ENCODE assay signal across 8 cellular contexts in the genomic region with DNA sequence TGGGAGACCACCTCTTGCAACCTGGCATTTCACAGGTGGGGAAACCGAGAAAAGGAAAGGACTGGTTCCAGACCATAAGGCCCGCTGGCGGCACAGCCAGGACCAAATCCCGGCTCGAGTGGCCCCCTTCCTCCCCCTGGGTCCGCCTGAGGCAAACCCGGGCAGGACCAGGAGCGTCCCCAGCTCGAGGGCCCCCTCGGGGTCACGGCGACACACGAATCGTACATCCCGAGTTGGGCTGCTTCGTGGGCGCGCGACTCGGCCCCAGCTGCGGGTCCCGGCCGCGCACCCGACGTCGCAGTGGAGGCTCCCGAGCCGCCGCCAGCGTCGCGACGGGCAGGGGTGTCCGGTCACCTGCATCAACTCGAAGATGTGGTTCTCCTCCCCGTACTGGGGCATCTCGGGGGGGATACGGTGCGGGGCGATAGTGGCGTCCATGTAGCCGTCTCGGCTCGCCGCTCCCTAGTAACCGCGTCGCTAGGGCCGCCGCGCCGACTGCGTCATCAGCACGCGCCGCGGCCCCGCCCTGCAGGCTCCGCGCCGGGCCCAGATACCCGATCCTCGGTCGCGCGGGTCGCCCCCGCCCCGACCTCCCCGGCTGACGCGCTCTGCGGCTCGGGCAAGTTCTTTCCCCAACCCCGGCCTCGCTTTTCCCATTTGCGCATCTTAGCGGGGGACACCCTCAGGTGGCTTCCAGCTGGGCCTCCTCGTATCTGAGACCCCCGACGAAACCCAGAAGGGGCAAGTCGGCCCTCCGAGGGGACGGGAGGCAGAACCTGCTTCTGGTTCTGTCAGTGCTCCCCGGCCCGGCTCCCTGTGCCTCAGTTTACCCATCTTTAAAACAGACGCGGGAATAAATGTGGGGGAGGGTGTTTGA. TPM values are rescaled to one million over a fixed set of nuclear protein-coding genes. Genes with fewer than 3 reads are reported as not detected.
DNase-seq lines count a peak whose midpoint lies in the region; ATAC-seq and TF ChIP-seq lines count a peak whose summit lies in the region.

TSS of gene AK8 (minus strand) at position 467 of the 877 bp plus-strand sequence. CDS start at position 438, 29 bp downstream.

- DNase-seq in AG20443 (ENCODE audit: low spot score) (peak; percentile 98), HT-29 (ENCODE audit: low spot score) (peak; percentile 67), RPMI8226 (peak; percentile 87), foreskin melanocyte (peak; percentile 49), neural crest cell (ENCODE audit: low read depth, low spot score) (peak; percentile 68)
- peak; percentile 38 to 68 (median 48) for DNase-seq in activated naive CD4-positive, alpha-beta T cell (lab: John Stamatoyannopoulos, UW)
- DNase-seq in stimulated activated naive CD8-positive, alpha-beta T cell treated with anti-CD3 and anti-CD28 coated beads, Interleukin-15, amount 100 ng/mL, for 72 hours = peak; percentile 74 to 77

- H3K36me3 Mint-ChIP-seq in neural crest cell (ENCODE audit: low read depth) = no peaks in the 10 kb centered on the region

- H3K27ac Mint-ChIP-seq in neural crest cell (ENCODE audit: unreplicated experiment) = peak within 1 kb of the TSS; percentile 6
- H3K27ac Mint-ChIP-seq in stimulated activated naive CD8-positive, alpha-beta T cell treated with anti-CD3 and anti-CD28 coated beads, Interleukin-15, amount 100 ng/mL, for 72 hours = peak within 1 kb of the TSS; percentile 54 to 69

- H3K4me3 Mint-ChIP-seq in neural crest cell = peak within 1 kb of the TSS; percentile 89
- H3K4me3 Mint-ChIP-seq in stimulated activated naive CD8-positive, alpha-beta T cell treated with anti-CD3 and anti-CD28 coated beads, Interleukin-15, amount 100 ng/mL, for 72 hours = peak within 1 kb of the TSS; percentile 84 to 85

- peak; percentile 81 for ATAC-seq in GM19023 (IDR thresholded peaks at IDR 0.05; ENCODE audit: unreplicated experiment)
- ATAC-seq in stimulated activated naive CD8-positive, alpha-beta T cell treated with anti-CD3 and anti-CD28 coated beads, Interleukin-15, amount 100 ng/mL, for 72 hours = peak; percentile 93

- TF ChIP-seq CTCF in neural crest cell (conservative IDR thresholded peaks at IDR 0.05) = no peak

- peaks cover 5% of the 10 kb centered on the region for H3K27me3 Mint-ChIP-seq in neural crest cell (ENCODE audit: low read depth)
- no peaks in the 10 kb centered on the region for H3K27me3 Mint-ChIP-seq in stimulated activated naive CD8-positive, alpha-beta T cell treated with anti-CD3 and anti-CD28 coated beads, Interleukin-15, amount 100 ng/mL, for 72 hours

- peaks cover 5% of the 10 kb centered on the region for H3K4me1 Mint-ChIP-seq in neural crest cell
- peaks cover 45% of the 10 kb centered on the region for H3K4me1 Mint-ChIP-seq in stimulated activated naive CD8-positive, alpha-beta T cell treated with anti-CD3 and anti-CD28 coated beads, Interleukin-15, amount 100 ng/mL, for 72 hours

- no peaks in the 10 kb centered on the region for H3K9me3 Mint-ChIP-seq in neural crest cell
- no peaks in the 10 kb centered on the region for H3K9me3 Mint-ChIP-seq in stimulated activated naive CD8-positive, alpha-beta T cell treated with anti-CD3 and anti-CD28 coated beads, Interleukin-15, amount 100 ng/mL, for 72 hours

RNA-seq across cellular contexts. Expression of gene AK8, which starts in this region (rescaled TPM):
- not detected in 2 replicates for total RNA-seq in HT-29 (2014; rRNA removed; shearing (Covaris generic))
- total RNA-seq in neural crest cell = 0.96 and 1.3 TPM in 2 replicates

Comparison
In these comparisons a context has a peak if more than half of its experiments do, and no peak if none do; other contexts are left out.
1. Peak in every context shown above with its lines: DNase-seq and ATAC-seq.
2. Peak in DNase-seq in HT-29; RNA of the gene not detected or under 1 TPM.